8 cellular contexts compared by ENCODE assay signal in the genomic region with DNA sequence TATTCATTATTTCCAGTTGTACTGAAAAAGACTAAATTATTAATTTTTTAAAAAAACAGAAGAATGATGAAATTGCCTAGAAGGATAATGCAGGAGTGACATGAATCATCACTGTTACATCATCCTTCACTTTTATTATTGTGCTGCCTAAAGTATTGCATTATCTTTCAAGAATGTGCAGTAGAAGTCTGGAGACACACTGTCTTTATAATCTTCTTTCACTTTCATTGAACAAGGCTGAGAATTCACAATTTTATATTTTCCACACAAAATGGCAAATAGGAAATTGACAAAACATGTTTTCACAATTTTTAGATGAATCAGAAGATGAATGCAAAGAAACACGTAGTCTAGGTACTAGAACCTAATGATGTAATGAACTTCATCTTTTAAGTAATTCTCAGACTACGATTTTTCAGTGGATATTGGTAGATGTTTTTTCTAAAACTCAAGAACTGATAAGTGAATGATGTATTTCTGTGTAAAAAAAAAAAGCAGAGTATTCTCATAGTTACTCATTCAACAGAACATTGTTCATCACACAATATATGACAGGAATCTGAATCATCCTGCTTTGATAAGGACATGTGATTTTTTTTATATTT.
A peak's percentile ranks its signal among the peaks of the same experiment; 100 is the strongest.
DNase-seq lines count a peak whose midpoint lies in the region; ATAC-seq and FAIRE-seq lines count a peak whose summit lies in the region.

No MANE protein-coding gene starts in this region.

- peaks cover 47% of the 10 kb centered on the region for H3K4me1 Mint-ChIP-seq in activated CD8-positive, alpha-beta T cell treated with anti-CD3 and anti-CD28 coated beads, Interleukin-2, amount 10 ng/mL, durations not matched to agents 7 days and 5 days (ENCODE audit: low read depth)

- H3K27ac Mint-ChIP-seq in activated CD8-positive, alpha-beta T cell treated with anti-CD3 and anti-CD28 coated beads, Interleukin-2, amount 10 ng/mL, durations not matched to agents 7 days and 5 days = peak overlapping the region; percentile 65

- peak; percentile 66 for ATAC-seq in activated CD8-positive, alpha-beta T cell treated with anti-CD3 and anti-CD28 coated beads, Interleukin-2, amount 10 ng/mL, durations not matched to agents 7 days and 5 days
- ATAC-seq in GM18870 (IDR thresholded peaks at IDR 0.05; ENCODE audit: unreplicated experiment) = no peak
- ATAC-seq in GM21526 (IDR thresholded peaks at IDR 0.05; ENCODE audit: low FRiP score, unreplicated experiment) = no peak

- POLR2A ChIA-PET in activated CD8-positive, alpha-beta T cell treated with anti-CD3 and anti-CD28 coated beads, Interleukin-2, amount 10 ng/mL, durations not matched to agents 7 days and 5 days (lab: Charles Lee) = no interaction called here

- intact Hi-C loops in posterior vena cava (cut with DNase I) = no loop called here

- FAIRE-seq in HTR-8/SVneo (lab: Jason Lieb, UNC) = no peak

- DNase-seq in CD1c-positive myeloid dendritic cell (ENCODE audit: extremely low spot score) (peak; percentile 4), HTR-8/SVneo (ENCODE audit: insufficient read length, low spot score) (peak; percentile 62), kidney tubule cell (ENCODE audit: low spot score) (peak; percentile 63), posterior vena cava (ENCODE audit: low spot score) (no peak), hypothalamus (lab: John Stamatoyannopoulos, UW) (no peak)
- DNase-seq in activated CD8-positive, alpha-beta T cell treated with anti-CD3 and anti-CD28 coated beads, Interleukin-2, amount 10 ng/mL, durations not matched to agents 7 days and 5 days = no peak

- no peaks in the 10 kb centered on the region for H3K9me3 Mint-ChIP-seq in activated CD8-positive, alpha-beta T cell treated with anti-CD3 and anti-CD28 coated beads, Interleukin-2, amount 10 ng/mL, durations not matched to agents 7 days and 5 days (ENCODE audit: insufficient read depth)

- H3K27me3 Mint-ChIP-seq in activated CD8-positive, alpha-beta T cell treated with anti-CD3 and anti-CD28 coated beads, Interleukin-2, amount 10 ng/mL, durations not matched to agents 7 days and 5 days (ENCODE audit: low read depth) = no peaks in the 10 kb centered on the region

- CTCF ChIA-PET in activated CD8-positive, alpha-beta T cell treated with anti-CD3 and anti-CD28 coated beads, Interleukin-2, amount 10 ng/mL, durations not matched to agents 7 days and 5 days (lab: Charles Lee) = no interaction called here

- H3K36me3 Mint-ChIP-seq in activated CD8-positive, alpha-beta T cell treated with anti-CD3 and anti-CD28 coated beads, Interleukin-2, amount 10 ng/mL, durations not matched to agents 7 days and 5 days (ENCODE audit: low read depth) = peaks cover 20% of the 10 kb centered on the region

- peak overlapping the region; percentile 42 for H3K4me3 Mint-ChIP-seq in activated CD8-positive, alpha-beta T cell treated with anti-CD3 and anti-CD28 coated beads, Interleukin-2, amount 10 ng/mL, durations not matched to agents 7 days and 5 days

Comparison
In these comparisons a context has a peak if more than half of its experiments do, and no peak if none do; other contexts are left out.
1. DNase-seq: peak in CD1c-positive myeloid dendritic cell (single experiment), HTR-8/SVneo (single experiment) and kidney tubule cell (single experiment); none in activated CD8-positive, alpha-beta T cell treated with anti-CD3 and anti-CD28 coated beads, Interleukin-2, amount 10 ng/mL, durations not matched to agents 7 days and 5 days (single experiment), posterior vena cava (single experiment) and hypothalamus (0 of 51).